Comparison of ENCODE assay signal across 21 cellular contexts in the genomic region with DNA sequence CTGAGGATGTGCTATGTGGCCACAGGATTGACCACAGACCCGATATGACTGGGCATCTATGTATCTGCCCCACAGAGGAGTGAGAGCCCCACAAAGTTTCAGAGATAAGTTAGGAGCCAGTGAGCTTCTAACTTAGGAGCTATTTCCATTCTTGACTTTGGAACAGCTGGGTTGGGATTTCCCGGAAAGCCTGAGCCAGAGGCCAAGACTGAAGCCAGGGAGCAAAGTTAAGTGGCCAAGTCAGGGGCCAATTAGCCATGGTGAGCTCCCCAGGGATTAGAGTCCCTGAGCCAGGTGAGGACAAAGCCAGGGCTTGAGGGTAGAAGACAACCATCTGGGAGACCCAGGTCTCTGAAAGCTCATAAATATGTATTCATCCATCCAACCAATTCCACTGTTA.
DNase-seq lines count a peak whose midpoint lies in the region; ATAC-seq, FAIRE-seq and TF ChIP-seq lines count a peak whose summit lies in the region.
"Had no signal": no experiment of that assay in that cellular context is flagged by ENCODE, and none has a peak within 500 bp of the region (broad histone marks: within the 10 kb centered on the region; RNA-seq: fewer than 3 reads in every experiment).

No MANE protein-coding gene starts in this region.

- no peak overlapping the region for H3K27ac ChIP-seq in liver (ENCODE audit: low read depth in 1 of 2, low read length in 2 of 2)
- no peak overlapping the region for H3K27ac ChIP-seq in HepG2 (ENCODE audit: extremely low read length, insufficient read depth, low read length)
- H3K27ac ChIP-seq in right lobe of liver: no peak overlapping the region
- no peak overlapping the region for H3K27ac ChIP-seq in tibial nerve
- H3K27ac ChIP-seq in neural progenitor cell: no peak overlapping the region
- H3K27ac ChIP-seq: 22Rv1; A549; BLaER1 treated with 17β-estradiol and CSF1 and Interleukin-3, amounts not matched to agents 10 nM and 100 nM; C4-2B had no signal

- no peaks in the 10 kb centered on the region for H3K36me3 ChIP-seq in liver (ENCODE audit: control insufficient read depth in 4 of 4, insufficient read depth in 3 of 4, low read depth in 1 of 4, low read length in 3 of 4)
- H3K36me3 ChIP-seq in HepG2 (replicated peaks in 1 of 2; ENCODE audit: control insufficient read depth in 1 of 2, insufficient read depth in 2 of 2, low read length in 2 of 2): no peaks in the 10 kb centered on the region
- H3K36me3 ChIP-seq in right lobe of liver: no peaks in the 10 kb centered on the region
- H3K36me3 ChIP-seq in tibial nerve: no peaks in the 10 kb centered on the region
- no peaks in the 10 kb centered on the region for H3K36me3 ChIP-seq in neural progenitor cell
- H3K36me3 ChIP-seq: BLaER1 treated with 17β-estradiol and CSF1 and Interleukin-3, amounts not matched to agents 10 nM and 100 nM had no signal

- H3K4me3 Mint-ChIP-seq in neural progenitor cell: no peak overlapping the region
- H3K4me3 Mint-ChIP-seq: B cell; CD4-positive, alpha-beta T cell; CD8-positive, alpha-beta T cell had no signal

- H3K27me3 ChIP-seq in liver (ENCODE audit: control insufficient read depth in 4 of 4, insufficient read depth in 4 of 4, low read length in 3 of 4) (no peaks in the 10 kb centered on the region), HepG2 (ENCODE audit: control insufficient read depth in 1 of 2, insufficient read depth in 2 of 2, low read length in 2 of 2) (no peaks in the 10 kb centered on the region), right lobe of liver (no peaks in the 10 kb centered on the region), tibial nerve (no peaks in the 10 kb centered on the region), neural progenitor cell (no peaks in the 10 kb centered on the region)
- H3K27me3 ChIP-seq: BLaER1 treated with 17β-estradiol and CSF1 and Interleukin-3, amounts not matched to agents 10 nM and 100 nM had no signal

- H3K9ac ChIP-seq in liver (ENCODE audit: low read depth in 1 of 2, low read length in 2 of 2) (no peak overlapping the region), HepG2 (ENCODE audit: insufficient read depth, low read depth, low read length) (no peak overlapping the region), neural progenitor cell (no peak overlapping the region)
- H3K9ac ChIP-seq: BLaER1 treated with 17β-estradiol and CSF1 and Interleukin-3, amounts not matched to agents 10 nM and 100 nM had no signal

- H3K4me3 ChIP-seq in liver (ENCODE audit: low read depth in 1 of 3, low read length in 3 of 3) (no peak overlapping the region), HepG2 (replicated peaks in 1 of 3; ENCODE audit: insufficient read depth in 1 of 3, low read depth in 2 of 3, low read length in 3 of 3) (no peak overlapping the region), right lobe of liver (no peak overlapping the region), tibial nerve (no peak overlapping the region), neural progenitor cell (no peak overlapping the region)
- H3K4me3 ChIP-seq: A549; BLaER1 treated with 17β-estradiol and CSF1 and Interleukin-3, amounts not matched to agents 10 nM and 100 nM had no signal

- H2AFZ ChIP-seq in HepG2 (ENCODE audit: low read length) (no peak overlapping the region), neural progenitor cell (replicated peaks) (no peak overlapping the region)

- WGBS in liver: 59% methylated on average over 2 of the region's 2 CpGs
- 0% methylated on average over 2 of the region's 2 CpGs for WGBS in HepG2 (ENCODE audit: low lambda C conversion rate)
- WGBS in right lobe of liver (ENCODE audit: insufficient coverage, low coverage, low lambda C conversion rate, missing lambda C conversion rate): 49% methylated on average over 2 of the region's 2 CpGs
- 83 to 94% methylated on average over 2 of the region's 2 CpGs for whole genome bisulfite sequencing in tibial nerve, 2 donors

- POLR2A ChIA-PET in HepG2 (lab: Yijun Ruan, JAX): no interaction called here

- intact Hi-C loops in HepG2 (cut with micrococcal nuclease; ENCODE audit: unreplicated experiment) (no loop called here), right lobe of liver (cut with DNase I) (no loop called here)

- DNase-seq in HepG2 (ENCODE audit: low spot score) (no peak), right lobe of liver (no peak), tibial nerve (ENCODE audit: low spot score in 2 of 2) (no peak), neural progenitor cell (ENCODE audit: low spot score) (no peak)
- DNase-seq: AML-193; Caco-2; Calu3; CD4-positive, alpha-beta T cell; CD8-positive, alpha-beta T cell; DMS79 treated with DMSO at 0.1 percent for 48 hours; GF-D8 had no signal

- in situ Hi-C loops in HepG2 (cut with HindIII; ENCODE audit: extremely low pct_ligation_motif_present, low pct_unique_long_range_greater_than_20kb): no loop called here

- no peaks in the 10 kb centered on the region for H3K9me3 Mint-ChIP-seq in neural progenitor cell
- H3K9me3 Mint-ChIP-seq: CD4-positive, alpha-beta T cell; CD8-positive, alpha-beta T cell had no signal

- CTCF ChIA-PET in HepG2 (lab: Yijun Ruan, JAX; ENCODE audit: low intra/inter-chr PET ratio, low total read pairs): no interaction called here

- H3K36me3 Mint-ChIP-seq in neural progenitor cell: no peaks in the 10 kb centered on the region
- H3K36me3 Mint-ChIP-seq: CD8-positive, alpha-beta T cell had no signal

- TF ChIP-seq RAD21 in liver (IDR thresholded peaks at IDR 0.05) (peak in 1 of 2 donors; percentile 16), HepG2 (CRISPR knock-in tag; IDR thresholded peaks at IDR 0.05) (no peak)

- no peak for TF ChIP-seq EP300 in HepG2 (IDR thresholded peaks at IDR 0.05; ENCODE audit: low read depth in 2 of 2, low read length in 2 of 2)
- no peak for TF ChIP-seq EP300 in HepG2 (CRISPR knock-in tag; IDR thresholded peaks at IDR 0.05; ENCODE audit: borderline replicate concordance)
- no peak for TF ChIP-seq EP300 in tibial nerve (IDR thresholded peaks at IDR 0.05)

- TF ChIP-seq POLR2A in HepG2 (IDR thresholded peaks at IDR 0.05; ENCODE audit: insufficient read depth in 1 of 2, low read depth in 2 of 2, low read length in 2 of 2) (no peak), right lobe of liver (IDR thresholded peaks at IDR 0.05) (no peak), tibial nerve (IDR thresholded peaks at IDR 0.05) (no peak)

- no peaks in the 10 kb centered on the region for H4K20me1 ChIP-seq in HepG2 (ENCODE audit: insufficient read depth, low read length)
- H4K20me1 ChIP-seq in neural progenitor cell (ENCODE audit: low read depth): no peaks in the 10 kb centered on the region
- H4K20me1 ChIP-seq: BLaER1 treated with 17β-estradiol and CSF1 and Interleukin-3, amounts not matched to agents 10 nM and 100 nM had no signal

- no peaks in the 10 kb centered on the region for H3K9me3 ChIP-seq in liver (ENCODE audit: control insufficient read depth in 4 of 4, low read length in 3 of 4)
- H3K9me3 ChIP-seq in HepG2 (ENCODE audit: low read length): no peaks in the 10 kb centered on the region
- H3K9me3 ChIP-seq in right lobe of liver: no peaks in the 10 kb centered on the region
- H3K9me3 ChIP-seq in tibial nerve: no peaks in the 10 kb centered on the region
- no peaks in the 10 kb centered on the region for H3K9me3 ChIP-seq in neural progenitor cell (ENCODE audit: low read depth)
- H3K9me3 ChIP-seq: A549; BLaER1 treated with 17β-estradiol and CSF1 and Interleukin-3, amounts not matched to agents 10 nM and 100 nM; Caco-2 had no signal

- no peak for ATAC-seq in HepG2
- peak in 3 of 4 donors; percentile 55 to 69 (median 59) for ATAC-seq in right lobe of liver
- ATAC-seq: A549; CD8-positive, alpha-beta T cell had no signal

- H3K4me2 ChIP-seq in HepG2 (ENCODE audit: low read depth, low read length) (no peak overlapping the region), neural progenitor cell (no peak overlapping the region)
- H3K4me2 ChIP-seq: A549; BLaER1 treated with 17β-estradiol and CSF1 and Interleukin-3, amounts not matched to agents 10 nM and 100 nM had no signal

- BruUV-seq in HepG2 (replicated peaks; lab: Mats Ljungman, UMichigan): no TSS peak

- H3F3A ChIP-seq in neural progenitor cell (ENCODE audit: low read depth): no peaks in the 10 kb centered on the region

- H3K4me1 ChIP-seq in liver (ENCODE audit: control insufficient read depth in 4 of 4, insufficient read depth in 4 of 4, low read length in 3 of 4): peaks cover 0 to 7% (median 6%) of the 10 kb centered on the region in 4 donors
- H3K4me1 ChIP-seq in HepG2 (ENCODE audit: insufficient read depth, low read length): no peaks in the 10 kb centered on the region
- H3K4me1 ChIP-seq in right lobe of liver: peaks cover 0 to 11% (median under 1%) of the 10 kb centered on the region in 4 donors
- H3K4me1 ChIP-seq in tibial nerve: no peaks in the 10 kb centered on the region
- no peaks in the 10 kb centered on the region for H3K4me1 ChIP-seq in neural progenitor cell
- H3K4me1 ChIP-seq: A549, Caco-2 had no signal

- H3K4me1 Mint-ChIP-seq in neural progenitor cell: no peaks in the 10 kb centered on the region
- H3K4me1 Mint-ChIP-seq: B cell had no signal

- no peak for FAIRE-seq in HepG2 (lab: Jason Lieb, UNC)
- FAIRE-seq: A549, D721Med, G401.6, GM12891, GM19239 had no signal

- no peak overlapping the region for H3K27ac Mint-ChIP-seq in neural progenitor cell
- H3K27ac Mint-ChIP-seq: B cell; CD4-positive, alpha-beta T cell; CD8-positive, alpha-beta T cell had no signal

- H3K79me2 ChIP-seq in HepG2 (ENCODE audit: insufficient read depth, low read length) (no peaks in the 10 kb centered on the region), neural progenitor cell (ENCODE audit: low read depth) (no peaks in the 10 kb centered on the region)

- peaks cover 9% of the 10 kb centered on the region for H3K27me3 Mint-ChIP-seq in neural progenitor cell (ENCODE audit: insufficient read depth, low read depth)

- TF ChIP-seq CTCF in liver (IDR thresholded peaks at IDR 0.05; ENCODE audit: low read depth, low read length, missing input control) (no peak), HepG2 (CRISPR knock-in tag; IDR thresholded peaks at IDR 0.05) (no peak), right lobe of liver (IDR thresholded peaks at IDR 0.05) (no peak), tibial nerve (IDR thresholded peaks at IDR 0.05) (no peak), neural progenitor cell (IDR thresholded peaks at IDR 0.05) (no peak)

TF ChIP-seq in liver, 16 proteins besides CTCF, POLR2A, EP300 and RAD21 (continues in another document):
- TF ChIP-seq, protein P1, sequence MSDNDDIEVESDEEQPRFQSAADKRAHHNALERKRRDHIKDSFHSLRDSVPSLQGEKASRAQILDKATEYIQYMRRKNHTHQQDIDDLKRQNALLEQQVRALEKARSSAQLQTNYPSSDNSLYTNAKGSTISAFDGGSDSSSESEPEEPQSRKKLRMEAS (IDR thresholded peaks at IDR 0.05): peak; percentile 10
- TF ChIP-seq HNF4A (conservative IDR thresholded peaks at IDR 0.05) (peak; percentile 60 to 70), NR2F2 (IDR thresholded peaks at IDR 0.05) (no peak), RXRA (IDR thresholded peaks at IDR 0.05) (peak; percentile 25 to 30)

TF ChIP-seq in HepG2, 621 proteins besides CTCF, POLR2A, EP300 and RAD21:
- TF ChIP-seq SUZ12 (IDR thresholded peaks at IDR 0.05; ENCODE audit: low read depth, low read length) (no peak), PCBP1 (IDR thresholded peaks at IDR 0.05; ENCODE audit: borderline replicate concordance, low read depth, low read length) (no peak)
